Comparison of ENCODE assay signal across 19 cellular contexts in genomic region chr21:29151937-29152336, GRCh38. TPM values are rescaled to one million over a fixed set of nuclear protein-coding genes. Genes with fewer than 3 reads are reported as not detected.
DNase-seq lines count a peak whose midpoint lies in the region; ATAC-seq and TF ChIP-seq lines count a peak whose summit lies in the region.
"Had no signal": no experiment of that assay in that cellular context is flagged by ENCODE, and none has a peak within 500 bp of the region (broad histone marks: within the 10 kb centered on the region; RNA-seq: fewer than 3 reads in every experiment).

No MANE protein-coding gene starts in this region.

- no peaks in the 10 kb centered on the region for H3K36me3 ChIP-seq in heart right ventricle
- H3K36me3 ChIP-seq in right atrium auricular region: no peaks in the 10 kb centered on the region

- DNase-seq in heart right ventricle: no peak
- DNase-seq in right atrium auricular region (ENCODE audit: low spot score): no peak
- DNase-seq in amniotic epithelial cell (ENCODE audit: low read depth): peak; percentile 21
- DNase-seq in right cardiac atrium: no peak
- no peak for DNase-seq in NCI-H748 (lab: John Stamatoyannopoulos, UW; ENCODE audit: unreplicated experiment)
- DNase-seq: CD4-positive, alpha-beta T cell; COR-L47; DND-41; H7; MM.1S; NCI-H1092; NCI-H1436; NCI-H187 treated with DMSO at 0.1 percent for 48 hours; NCI-H524 treated with DMSO at 0.1 percent for 48 hours; SHP77 treated with DMSO at 0.1 percent for 48 hours had no signal

- H3K27me3 ChIP-seq in heart right ventricle (no peaks in the 10 kb centered on the region), right atrium auricular region (no peaks in the 10 kb centered on the region), right cardiac atrium (ENCODE audit: control insufficient read depth, insufficient read depth) (no peaks in the 10 kb centered on the region)

- WGBS in heart right ventricle, 2 donors: 29 to 54% methylated on average over 3 of the region's 3 CpGs
- WGBS in right cardiac atrium: 52% methylated on average over 3 of the region's 3 CpGs

- TF ChIP-seq CTCF in heart right ventricle (IDR thresholded peaks at IDR 0.05): no peak
- no peak for TF ChIP-seq CTCF in right atrium auricular region (IDR thresholded peaks at IDR 0.05)

- H3K9me3 ChIP-seq in heart right ventricle (no peaks in the 10 kb centered on the region), right atrium auricular region (no peaks in the 10 kb centered on the region), right cardiac atrium (ENCODE audit: control insufficient read depth, low read length) (no peaks in the 10 kb centered on the region)

- ATAC-seq in heart right ventricle: peak in 5 of 8 donors; percentile 16 to 71 (median 31)
- ATAC-seq in right cardiac atrium: peak; percentile 58 to 74
- no peak for ATAC-seq in GM21528 (IDR thresholded peaks at IDR 0.05; ENCODE audit: low FRiP score, unreplicated experiment)
- no peak for ATAC-seq in HG02938 (IDR thresholded peaks at IDR 0.05; ENCODE audit: unreplicated experiment)
- ATAC-seq: K562 had no signal

- H3K4me3 ChIP-seq in heart right ventricle (no peak overlapping the region), right atrium auricular region (no peak overlapping the region), right cardiac atrium (ENCODE audit: low read length) (no peak overlapping the region)
- H3K4me3 ChIP-seq: K562, SK-N-MC had no signal

- H3K27ac ChIP-seq in heart right ventricle: peak overlapping the region in 1 of 10 donors; percentile 11
- peak overlapping the region in 1 of 2 donors; percentile 57 for H3K27ac ChIP-seq in right atrium auricular region
- H3K27ac ChIP-seq in right cardiac atrium (ENCODE audit: low read length): no peak overlapping the region
- H3K27ac ChIP-seq: SK-N-MC had no signal

- intact Hi-C loops in heart right ventricle (cut with DNase I): no loop called here
- intact Hi-C loops in right cardiac atrium (cut with DNase I): loop anchor here in 3 of 4 donors (10.0 kb wide), 1 partner anchor 57 kb away; no protein-coding TSS in a partner anchor

- peaks cover 0 to 54% (median 18%) of the 10 kb centered on the region in 9 donors for H3K4me1 ChIP-seq in heart right ventricle
- peaks cover 0 to 19% of the 10 kb centered on the region in 2 donors for H3K4me1 ChIP-seq in right atrium auricular region
- no peaks in the 10 kb centered on the region for H3K4me1 ChIP-seq in right cardiac atrium (ENCODE audit: control insufficient read depth, insufficient read depth, low read length)

RNA-seq across cellular contexts. Expression of gene MAP3K7CL, which starts 21.5 kb away (rescaled TPM):
- total RNA-seq in heart right ventricle (10 to 100 TPM in 3 of 10 donors, 1 to 10 TPM in 4, under 1 TPM in 3; 0.64 to 62.1 (median 4.3) TPM), right atrium auricular region (10 to 100 TPM in 1 of 2 donors, 1 to 10 TPM in 1; 1.7 to 15.5 TPM), right cardiac atrium (1 to 10 TPM; 1.8 to 6.0 (median 3.3) TPM)
- polyA plus RNA-seq in heart right ventricle (1 to 10 TPM; 2.6 to 3.2 TPM), right cardiac atrium (3.2 TPM)
- total RNA-seq: H7 had no signal

Comparison
In these comparisons a context has a peak if more than half of its experiments do, and no peak if none do; other contexts are left out.
1. intact Hi-C loops: an anchor here in right cardiac atrium (10.0 kb wide); none called in heart right ventricle.
2. ATAC-seq: peak in heart right ventricle (5 of 8) and right cardiac atrium (2 of 2); none in GM21528 (single experiment) and HG02938 (single experiment).